ENCODE assay signal across 10 cellular contexts in genomic region chr14:80215756-80216581, GRCh38. TPM values are rescaled to one million over a fixed set of nuclear protein-coding genes. Genes with fewer than 3 reads are reported as not detected.
DNase-seq lines count a peak whose midpoint lies in the region; ATAC-seq and TF ChIP-seq lines count a peak whose summit lies in the region.
"Had no signal": no experiment of that assay in that cellular context is flagged by ENCODE, and none has a peak within 500 bp of the region (broad histone marks: within the 10 kb centered on the region; RNA-seq: fewer than 3 reads in every experiment).

No MANE protein-coding gene starts in this region.

- H4K20me1 ChIP-seq in PC-3 (ENCODE audit: low read length) (no peaks in the 10 kb centered on the region), osteoblast (ENCODE audit: insufficient read depth, low read length) (no peaks in the 10 kb centered on the region)

- no peaks in the 10 kb centered on the region for H3K79me2 ChIP-seq in PC-3 (ENCODE audit: low read length)
- no peaks in the 10 kb centered on the region for H3K79me2 ChIP-seq in osteoblast (ENCODE audit: insufficient read depth, low read length)

- DNase-seq in ELF-1 (ENCODE audit: low read depth, low spot score) (peak; percentile 15), PC-3 (peak; percentile 95), fibroblast of pulmonary artery (ENCODE audit: low read depth) (peak; percentile 24), osteoblast (ENCODE audit: insufficient read length, low spot score, missing footprints) (peak; percentile 69), MV-4-11 (lab: John Stamatoyannopoulos, UW) (no peak), DMS53 (lab: John Stamatoyannopoulos, UW) (no peak), NOMO-1 treated with dmso at 0.1 percent for 144 hours (lab: John Stamatoyannopoulos, UW; ENCODE audit: unreplicated experiment) (no peak), COR-L47 (lab: John Stamatoyannopoulos, UW) (no peak)
- DNase-seq: CD4-positive, alpha-beta memory T cell; stimulated activated CD4-positive, alpha-beta T cell treated with anti-CD3 and anti-CD28 coated beads, Interleukin-15, amount 100 ng/mL, for 24 hours had no signal

- no peaks in the 10 kb centered on the region for H3F3A ChIP-seq in PC-3 (ENCODE audit: low read length, unreplicated experiment)

- CTCF ChIA-PET in PC-3 (lab: Charles Lee), result interaction anchor here (0.6 kb wide), 4 partner anchors 147 to 1200 kb away, joined by 3 to 4 read pairs (median 3); no protein-coding TSS in a partner anchor

- no peaks in the 10 kb centered on the region for H3K9me3 ChIP-seq in PC-3 (ENCODE audit: low read length)
- no peaks in the 10 kb centered on the region for H3K9me3 ChIP-seq in osteoblast (ENCODE audit: low read depth, low read length)

- peaks cover 31% of the 10 kb centered on the region for H3K4me1 ChIP-seq in PC-3 (ENCODE audit: insufficient read depth, low read length)
- peaks cover 8% of the 10 kb centered on the region for H3K4me1 ChIP-seq in osteoblast (ENCODE audit: insufficient read depth, low read length)

- POLR2A ChIA-PET in PC-3 (lab: Charles Lee; ENCODE audit: unreplicated experiment), result interaction anchor here (0.6 kb wide), 2 partner anchors 305 to 400 kb away, joined by 3 to 4 read pairs; no protein-coding TSS in a partner anchor

- no peaks in the 10 kb centered on the region for H3K9me2 ChIP-seq in PC-3 (replicated peaks; ENCODE audit: low read length)

- intact Hi-C loops in PC-3 (cut with micrococcal nuclease), result loop anchor here (10.0 kb wide), 1 partner anchor 139 kb away; no protein-coding TSS in a partner anchor

- H3K27ac ChIP-seq in PC-3 (ENCODE audit: low read length) (peak overlapping the region; percentile 95), osteoblast (ENCODE audit: low read depth, low read length) (peak overlapping the region; percentile 34)

- H3K36me3 ChIP-seq in PC-3 (ENCODE audit: low read depth, low read length), result no peaks in the 10 kb centered on the region
- H3K36me3 ChIP-seq in osteoblast (ENCODE audit: insufficient read depth, low read length), result no peaks in the 10 kb centered on the region

- H3K27me3 ChIP-seq in PC-3 (ENCODE audit: low read length), result no peaks in the 10 kb centered on the region
- no peaks in the 10 kb centered on the region for H3K27me3 ChIP-seq in osteoblast (ENCODE audit: insufficient read depth, low read length)

- ATAC-seq in PC-3, result peak; percentile 95

- no TSS peak for BruUV-seq in PC-3 (replicated peaks; lab: Mats Ljungman, UMichigan)

- no peak for TF ChIP-seq CTCF in PC-3 (conservative IDR thresholded peaks at IDR 0.05; ENCODE audit: low read depth, low read length)
- no peak for TF ChIP-seq CTCF in fibroblast of pulmonary artery (IDR thresholded peaks at IDR 0.05; ENCODE audit: low read length, missing control alignments)
- no peak for TF ChIP-seq CTCF in osteoblast (IDR thresholded peaks at IDR 0.05; ENCODE audit: extremely low read depth, low read depth, low read length)

- H3K4me3 ChIP-seq in PC-3 (ENCODE audit: low read length) (no peak overlapping the region; the same call in 1 of the 2 replicates), fibroblast of pulmonary artery (replicated peaks; ENCODE audit: low read depth, low read length) (no peak overlapping the region), osteoblast (ENCODE audit: insufficient read depth, low read length) (no peak overlapping the region)

- H3K9ac ChIP-seq in PC-3 (ENCODE audit: low read length), result peak overlapping the region; percentile 79

- peak overlapping the region; percentile 47 for H2AFZ ChIP-seq in PC-3 (ENCODE audit: low read length)
- no peak overlapping the region for H2AFZ ChIP-seq in osteoblast (ENCODE audit: low read length)

- H3K4me2 ChIP-seq in PC-3 (ENCODE audit: low read length) (peak overlapping the region; percentile 47), osteoblast (ENCODE audit: insufficient read depth, low read length) (peak overlapping the region; percentile 37)

RNA-seq across cellular contexts. Expression of gene DIO2, which starts 4.7 kb away (rescaled TPM):
- 2.0 and 6.6 TPM in 2 replicates for total RNA-seq in PC-3 (2014; rRNA removed)
- total RNA-seq in osteoblast, result 0.29 and 1.1 TPM in 2 replicates
- total RNA-seq: CD4-positive, alpha-beta memory T cell had no signal

Comparison
In these comparisons a context has a peak if more than half of its experiments do, and no peak if none do; other contexts are left out.
1. DNase-seq: peak in ELF-1 (single experiment), PC-3 (single experiment), fibroblast of pulmonary artery (single experiment) and osteoblast (single experiment); none in MV-4-11 (single experiment), DMS53 (single experiment), NOMO-1 treated with dmso at 0.1 percent for 144 hours (single experiment) and COR-L47 (single experiment).